ENCODE assay signal across 12 cellular contexts in the genomic region with DNA sequence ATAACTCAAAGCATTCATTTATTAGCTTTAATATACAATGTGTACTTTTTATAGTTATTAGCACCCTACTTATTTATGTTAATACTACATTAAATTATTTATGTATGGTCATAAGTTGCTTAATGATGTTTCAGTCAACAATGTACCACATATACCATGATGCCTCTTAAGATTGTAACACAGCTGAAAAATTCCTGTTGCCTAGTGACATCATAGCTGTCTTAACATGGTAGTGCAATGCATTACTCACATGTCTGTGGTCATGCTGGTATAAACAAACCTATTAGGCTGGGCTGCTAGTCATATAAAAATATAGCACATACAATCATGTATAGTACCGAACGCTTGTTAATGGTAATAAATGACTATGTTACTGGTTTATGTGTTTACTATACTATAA.
DNase-seq lines count a peak whose midpoint lies in the region; ATAC-seq, FAIRE-seq and TF ChIP-seq lines count a peak whose summit lies in the region.
"Had no signal": no experiment of that assay in that cellular context is flagged by ENCODE, and none has a peak within 500 bp of the region (broad histone marks: within the 10 kb centered on the region; RNA-seq: fewer than 3 reads in every experiment).

No MANE protein-coding gene starts in this region.

- no peaks in the 10 kb centered on the region; the same call in 1 of the 2 replicates for H3K36me3 ChIP-seq in GM23338 (ENCODE audit: insufficient read depth)
- H3K36me3 ChIP-seq: colonic mucosa had no signal

- H3K27me3 ChIP-seq in GM23338 (ENCODE audit: insufficient read depth): no peaks in the 10 kb centered on the region
- H3K27me3 ChIP-seq: colonic mucosa had no signal

- peak; percentile 95 for FAIRE-seq in H54 (lab: Jason Lieb, UNC)

- H3K27ac Mint-ChIP-seq in GM23338: no peak overlapping the region
- H3K27ac Mint-ChIP-seq: activated T-cell treated with anti-CD3 and anti-CD28 coated beads, Interleukin-2, amount 50 U/mL, for 24 hours had no signal

- no peaks in the 10 kb centered on the region for H3F3A ChIP-seq in GM23338 (replicated peaks; ENCODE audit: low read depth)

- peaks cover 13% of the 10 kb centered on the region; the same call in 1 of the 2 replicates for H3K4me1 ChIP-seq in GM23338 (ENCODE audit: insufficient read depth)
- H3K4me1 ChIP-seq: colonic mucosa had no signal

- no peak for TF ChIP-seq CTCF in epithelial cell of proximal tubule (conservative IDR thresholded peaks at IDR 0.05; ENCODE audit: low read depth, low read length)
- TF ChIP-seq CTCF in GM23338 (conservative IDR thresholded peaks at IDR 0.05; ENCODE audit: low read depth in 2 of 2): no peak

- no peak overlapping the region for H3K4me3 Mint-ChIP-seq in GM23338
- H3K4me3 Mint-ChIP-seq: activated T-cell treated with anti-CD3 and anti-CD28 coated beads, Interleukin-2, amount 50 U/mL, for 24 hours had no signal

- H4K20me1 ChIP-seq in GM23338 (replicated peaks; ENCODE audit: insufficient read depth): no peaks in the 10 kb centered on the region

- no peak overlapping the region for H3K27ac ChIP-seq in GM23338 (ENCODE audit: low read depth)
- H3K27ac ChIP-seq: colonic mucosa had no signal

- no peak for TF ChIP-seq POLR2A in H54 (IDR thresholded peaks at IDR 0.05; ENCODE audit: low read depth, low read length)

- no peak overlapping the region for H2AFZ ChIP-seq in GM23338

- ATAC-seq in GM23338 (no peak), left colon (no peak)

- H3K27me3 Mint-ChIP-seq in GM23338 (ENCODE audit: insufficient read depth, low read depth, poor library complexity): no peaks in the 10 kb centered on the region
- H3K27me3 Mint-ChIP-seq: activated T-cell treated with anti-CD3 and anti-CD28 coated beads, Interleukin-2, amount 50 U/mL, for 24 hours had no signal

- H3K36me3 Mint-ChIP-seq in GM23338 (ENCODE audit: low read depth): no peaks in the 10 kb centered on the region; the same call in 2 of the 3 replicates

- no peaks in the 10 kb centered on the region for H3K79me2 ChIP-seq in GM23338 (replicated peaks; ENCODE audit: insufficient read depth)

- no peak overlapping the region for H3K4me2 ChIP-seq in GM23338

- no peak overlapping the region for H3K4me3 ChIP-seq in epithelial cell of proximal tubule (ENCODE audit: low read depth, low read length)
- no peak overlapping the region for H3K4me3 ChIP-seq in GM23338
- H3K4me3 ChIP-seq: colonic mucosa had no signal

- peaks cover 26% of the 10 kb centered on the region for H3K4me1 Mint-ChIP-seq in GM23338

- DNase-seq in H54 (ENCODE audit: insufficient read length, low spot score) (no peak), RPMI7951 (ENCODE audit: low read depth) (peak; percentile 86), epithelial cell of proximal tubule (ENCODE audit: low read depth) (peak; percentile 68), renal cortical epithelial cell (ENCODE audit: low read depth) (peak; percentile 95), NCI-H1092 treated with DMSO at 0.1 percent for 48 hours (lab: John Stamatoyannopoulos, UW) (no peak), GM23338 (ENCODE audit: low spot score) (no peak), left colon (no peak)
- no peak for DNase-seq in activated CD8-positive, alpha-beta memory T cell treated with anti-CD3 and anti-CD28 coated beads, Interleukin-2, amount 50 U/mL, for 4 hours
- DNase-seq: activated T-cell treated with anti-CD3 and anti-CD28 coated beads, Interleukin-2, amount 50 U/mL, for 24 hours; colonic mucosa; GF-D8; NCI-H1048 had no signal

- intact Hi-C loops in left colon (cut with DNase I, micrococcal nuclease): no loop called here

- H3K9me3 Mint-ChIP-seq in GM23338: no peaks in the 10 kb centered on the region
- H3K9me3 Mint-ChIP-seq: activated T-cell treated with anti-CD3 and anti-CD28 coated beads, Interleukin-2, amount 50 U/mL, for 24 hours had no signal

- no peaks in the 10 kb centered on the region for H3K9me2 ChIP-seq in GM23338 (ENCODE audit: insufficient read depth)

TF ChIP-seq in GM23338, 12 proteins besides CTCF, POLR2A, EP300 and RAD21 (continues in another document):
- TF ChIP-seq ZNF114 (CRISPR knock-in tag; IDR thresholded peaks at IDR 0.05) (no peak), NANOG (IDR thresholded peaks at IDR 0.05; ENCODE audit: borderline replicate concordance) (no peak), EZH2phosphoT487 (IDR thresholded peaks at IDR 0.05; ENCODE audit: unreplicated experiment) (no peak), ZNF331 (CRISPR knock-in tag; IDR thresholded peaks at IDR 0.05; ENCODE audit: low read depth) (no peak), JUNB (IDR thresholded peaks at IDR 0.05; ENCODE audit: unreplicated experiment) (no peak), CREB1 (CRISPR knock-in tag; IDR thresholded peaks at IDR 0.05; ENCODE audit: low read depth) (no peak), POLR2AphosphoS5 (IDR thresholded peaks at IDR 0.05; ENCODE audit: low read depth) (no peak), EZH2 (IDR thresholded peaks at IDR 0.05; ENCODE audit: low read depth, unreplicated experiment) (no peak), STAT1 (IDR thresholded peaks at IDR 0.05; ENCODE audit: unreplicated experiment) (no peak)
- TF ChIP-seq, protein P1, sequence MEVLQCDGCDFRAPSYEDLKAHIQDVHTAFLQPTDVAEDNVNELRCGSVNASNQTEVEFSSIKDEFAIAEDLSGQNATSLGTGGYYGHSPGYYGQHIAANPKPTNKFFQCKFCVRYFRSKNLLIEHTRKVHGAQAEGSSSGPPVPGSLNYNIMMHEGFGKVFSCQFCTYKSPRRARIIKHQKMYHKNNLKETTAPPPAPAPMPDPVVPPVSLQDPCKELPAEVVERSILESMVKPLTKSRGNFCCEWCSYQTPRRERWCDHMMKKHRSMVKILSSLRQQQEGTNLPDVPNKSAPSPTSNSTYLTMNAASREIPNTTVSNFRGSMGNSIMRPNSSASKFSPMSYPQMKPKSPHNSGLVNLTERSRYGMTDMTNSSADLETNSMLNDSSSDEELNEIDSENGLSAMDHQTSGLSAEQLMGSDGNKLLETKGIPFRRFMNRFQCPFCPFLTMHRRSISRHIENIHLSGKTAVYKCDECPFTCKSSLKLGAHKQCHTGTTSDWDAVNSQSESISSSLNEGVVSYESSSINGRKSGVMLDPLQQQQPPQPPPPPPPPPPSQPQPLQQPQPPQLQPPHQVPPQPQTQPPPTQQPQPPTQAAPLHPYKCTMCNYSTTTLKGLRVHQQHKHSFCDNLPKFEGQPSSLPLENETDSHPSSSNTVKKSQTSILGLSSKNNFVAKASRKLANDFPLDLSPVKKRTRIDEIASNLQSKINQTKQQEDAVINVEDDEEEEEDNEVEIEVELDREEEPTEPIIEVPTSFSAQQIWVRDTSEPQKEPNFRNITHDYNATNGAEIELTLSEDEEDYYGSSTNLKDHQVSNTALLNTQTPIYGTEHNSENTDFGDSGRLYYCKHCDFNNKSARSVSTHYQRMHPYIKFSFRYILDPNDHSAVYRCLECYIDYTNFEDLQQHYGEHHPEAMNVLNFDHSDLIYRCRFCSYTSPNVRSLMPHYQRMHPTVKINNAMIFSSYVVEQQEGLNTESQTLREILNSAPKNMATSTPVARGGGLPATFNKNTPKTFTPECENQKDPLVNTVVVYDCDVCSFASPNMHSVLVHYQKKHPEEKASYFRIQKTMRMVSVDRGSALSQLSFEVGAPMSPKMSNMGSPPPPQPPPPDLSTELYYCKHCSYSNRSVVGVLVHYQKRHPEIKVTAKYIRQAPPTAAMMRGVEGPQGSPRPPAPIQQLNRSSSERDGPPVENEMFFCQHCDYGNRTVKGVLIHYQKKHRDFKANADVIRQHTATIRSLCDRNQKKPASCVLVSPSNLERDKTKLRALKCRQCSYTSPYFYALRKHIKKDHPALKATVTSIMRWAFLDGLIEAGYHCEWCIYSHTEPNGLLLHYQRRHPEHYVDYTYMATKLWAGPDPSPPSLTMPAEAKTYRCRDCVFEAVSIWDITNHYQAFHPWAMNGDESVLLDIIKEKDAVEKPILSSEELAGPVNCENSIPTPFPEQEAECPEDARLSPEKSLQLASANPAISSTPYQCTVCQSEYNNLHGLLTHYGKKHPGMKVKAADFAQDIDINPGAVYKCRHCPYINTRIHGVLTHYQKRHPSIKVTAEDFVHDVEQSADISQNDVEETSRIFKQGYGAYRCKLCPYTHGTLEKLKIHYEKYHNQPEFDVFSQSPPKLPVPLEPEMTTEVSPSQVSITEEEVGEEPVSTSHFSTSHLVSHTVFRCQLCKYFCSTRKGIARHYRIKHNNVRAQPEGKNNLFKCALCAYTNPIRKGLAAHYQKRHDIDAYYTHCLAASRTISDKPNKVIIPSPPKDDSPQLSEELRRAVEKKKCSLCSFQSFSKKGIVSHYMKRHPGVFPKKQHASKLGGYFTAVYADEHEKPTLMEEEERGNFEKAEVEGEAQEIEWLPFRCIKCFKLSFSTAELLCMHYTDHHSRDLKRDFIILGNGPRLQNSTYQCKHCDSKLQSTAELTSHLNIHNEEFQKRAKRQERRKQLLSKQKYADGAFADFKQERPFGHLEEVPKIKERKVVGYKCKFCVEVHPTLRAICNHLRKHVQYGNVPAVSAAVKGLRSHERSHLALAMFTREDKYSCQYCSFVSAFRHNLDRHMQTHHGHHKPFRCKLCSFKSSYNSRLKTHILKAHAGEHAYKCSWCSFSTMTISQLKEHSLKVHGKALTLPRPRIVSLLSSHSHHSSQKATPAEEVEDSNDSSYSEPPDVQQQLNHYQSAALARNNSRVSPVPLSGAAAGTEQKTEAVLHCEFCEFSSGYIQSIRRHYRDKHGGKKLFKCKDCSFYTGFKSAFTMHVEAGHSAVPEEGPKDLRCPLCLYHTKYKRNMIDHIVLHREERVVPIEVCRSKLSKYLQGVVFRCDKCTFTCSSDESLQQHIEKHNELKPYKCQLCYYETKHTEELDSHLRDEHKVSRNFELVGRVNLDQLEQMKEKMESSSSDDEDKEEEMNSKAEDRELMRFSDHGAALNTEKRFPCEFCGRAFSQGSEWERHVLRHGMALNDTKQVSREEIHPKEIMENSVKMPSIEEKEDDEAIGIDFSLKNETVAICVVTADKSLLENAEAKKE (CRISPR knock-in tag; IDR thresholded peaks at IDR 0.05): no peak
- TF ChIP-seq, protein P2, sequence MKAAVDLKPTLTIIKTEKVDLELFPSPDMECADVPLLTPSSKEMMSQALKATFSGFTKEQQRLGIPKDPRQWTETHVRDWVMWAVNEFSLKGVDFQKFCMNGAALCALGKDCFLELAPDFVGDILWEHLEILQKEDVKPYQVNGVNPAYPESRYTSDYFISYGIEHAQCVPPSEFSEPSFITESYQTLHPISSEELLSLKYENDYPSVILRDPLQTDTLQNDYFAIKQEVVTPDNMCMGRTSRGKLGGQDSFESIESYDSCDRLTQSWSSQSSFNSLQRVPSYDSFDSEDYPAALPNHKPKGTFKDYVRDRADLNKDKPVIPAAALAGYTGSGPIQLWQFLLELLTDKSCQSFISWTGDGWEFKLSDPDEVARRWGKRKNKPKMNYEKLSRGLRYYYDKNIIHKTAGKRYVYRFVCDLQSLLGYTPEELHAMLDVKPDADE (IDR thresholded peaks at IDR 0.05): no peak

Comparison
In these comparisons a context has a peak if more than half of its experiments do, and no peak if none do; other contexts are left out.
1. DNase-seq: peak in RPMI7951 (single experiment), epithelial cell of proximal tubule (single experiment) and renal cortical epithelial cell (single experiment); none in H54 (single experiment), NCI-H1092 treated with DMSO at 0.1 percent for 48 hours (single experiment), activated CD8-positive, alpha-beta memory T cell treated with anti-CD3 and anti-CD28 coated beads, Interleukin-2, amount 50 U/mL, for 4 hours (single experiment), GM23338 (single experiment) and left colon (0 of 2).